Comparison of ENCODE assay signal across 26 cellular contexts in the genomic region with DNA sequence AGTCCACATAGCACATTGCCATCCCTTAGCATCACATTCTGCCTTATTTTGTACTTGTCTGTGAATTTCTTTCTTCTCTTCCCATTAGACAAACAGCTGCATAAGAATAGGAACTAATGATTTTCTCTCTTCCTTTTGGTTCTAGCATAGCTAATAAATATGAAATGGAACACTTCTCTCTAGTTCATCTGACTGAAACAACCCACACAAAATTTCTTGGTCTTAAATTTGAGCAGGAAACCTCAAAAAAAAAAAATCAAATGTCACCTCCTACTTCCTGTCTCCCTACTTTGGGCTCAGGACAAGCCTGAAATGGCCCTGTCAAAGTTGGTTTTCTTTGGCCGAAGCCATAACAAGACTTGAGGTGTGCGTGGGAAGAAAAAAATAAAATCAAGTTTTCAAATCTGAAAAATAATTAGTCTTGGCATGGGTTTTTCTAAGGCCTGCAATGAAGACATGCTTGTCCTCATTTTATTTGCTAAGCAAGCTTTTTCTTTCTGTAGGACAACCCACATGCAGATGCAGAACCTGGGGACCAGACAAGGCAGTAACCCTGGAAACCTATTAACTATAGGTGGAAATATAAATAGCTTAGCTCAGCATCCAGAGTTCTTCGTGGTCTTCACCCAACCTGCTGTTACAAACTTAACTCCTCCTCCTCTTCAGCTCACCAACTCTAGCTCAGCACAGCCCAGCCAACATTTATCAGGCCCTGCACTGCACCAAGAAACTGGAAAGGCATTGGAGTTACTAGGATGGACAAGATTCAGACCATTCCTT.
"Had no signal": no experiment of that assay in that cellular context is flagged by ENCODE, and none has a peak within 500 bp of the region (broad histone marks: within the 10 kb centered on the region; RNA-seq: fewer than 3 reads in every experiment).

No MANE protein-coding gene starts in this region.

- H3K36me3 ChIP-seq: lower lobe of right lung, upper lobe of right lung, WERI-Rb-1 had no signal

- H3K9me3 ChIP-seq: lower lobe of right lung, mucosa of descending colon, upper lobe of right lung had no signal

- FAIRE-seq: colon, endometrium, frontal cortex had no signal

- ATAC-seq: activated naive CD8-positive, alpha-beta T cell treated with anti-CD3 and anti-CD28 coated beads, Interleukin-2, amount 50 U/mL, for 24 hours; activated T-cell treated with anti-CD3 and anti-CD28 coated beads, Interleukin-2, amount 50 U/mL, for 4 hours; activated T-helper 17 cell treated with anti-CD3 and anti-CD28 coated beads, Interleukin-2, amount 50 U/mL, for 72 hours; left lobe of liver; lower lobe of right lung; mucosa of descending colon; sciatic nerve; stimulated activated naive CD8-positive, alpha-beta T cell treated with anti-CD3 and anti-CD28 coated beads, Interleukin-15, amount 100 ng/mL, for 72 hours; T-helper 17 cell; upper lobe of right lung had no signal

- H3K4me1 ChIP-seq: lower lobe of right lung, upper lobe of right lung had no signal

- H3K27me3 ChIP-seq: upper lobe of right lung had no signal

- H3K27ac ChIP-seq: epithelial cell of prostate, lower lobe of right lung, skin epidermis, upper lobe of right lung, WERI-Rb-1 had no signal

- H3K4me3 ChIP-seq: lower lobe of right lung, mucosa of descending colon, skin epidermis, upper lobe of right lung had no signal

- DNase-seq: activated CD4-positive, alpha-beta memory T cell treated with anti-CD3 and anti-CD28 coated beads for 36 hours; activated CD4-positive, alpha-beta T cell treated with anti-CD3 and anti-CD28 coated beads, Interleukin-2, amount 10 ng/mL, durations not matched to agents 24 days and 14 days; activated CD4-positive, CD25-positive, alpha-beta regulatory T cell treated with anti-CD3 and anti-CD28 coated beads, Interleukin-2, amount 50 U/mL, for 72 hours; activated naive CD8-positive, alpha-beta T cell treated with anti-CD3 and anti-CD28 coated beads, Interleukin-2, amount 50 U/mL, for 24 hours; activated T-cell treated with anti-CD3 and anti-CD28 coated beads, Interleukin-2, amount 50 U/mL, for 4 hours; amygdala; effector CD8-positive, alpha-beta T cell; kidney glomerular epithelial cell; lower lobe of right lung; mucosa of descending colon; stimulated activated CD4-positive, alpha-beta T cell treated with anti-CD3 and anti-CD28 coated beads, Interleukin-12 subunit alpha, Interleukin-12 subunit beta, amount 100 ng/mL, for 4 hours; stimulated activated CD4-positive, alpha-beta T cell treated with anti-CD3 and anti-CD28 coated beads, Interleukin-4, amount 100 ng/mL, for 1 hour; stimulated activated naive CD8-positive, alpha-beta T cell treated with anti-CD3 and anti-CD28 coated beads, Interleukin-15, amount 100 ng/mL, for 72 hours; substantia nigra; T-helper 17 cell; T1000; upper lobe of right lung; WERI-Rb-1 had no signal
